In the genomic region with DNA sequence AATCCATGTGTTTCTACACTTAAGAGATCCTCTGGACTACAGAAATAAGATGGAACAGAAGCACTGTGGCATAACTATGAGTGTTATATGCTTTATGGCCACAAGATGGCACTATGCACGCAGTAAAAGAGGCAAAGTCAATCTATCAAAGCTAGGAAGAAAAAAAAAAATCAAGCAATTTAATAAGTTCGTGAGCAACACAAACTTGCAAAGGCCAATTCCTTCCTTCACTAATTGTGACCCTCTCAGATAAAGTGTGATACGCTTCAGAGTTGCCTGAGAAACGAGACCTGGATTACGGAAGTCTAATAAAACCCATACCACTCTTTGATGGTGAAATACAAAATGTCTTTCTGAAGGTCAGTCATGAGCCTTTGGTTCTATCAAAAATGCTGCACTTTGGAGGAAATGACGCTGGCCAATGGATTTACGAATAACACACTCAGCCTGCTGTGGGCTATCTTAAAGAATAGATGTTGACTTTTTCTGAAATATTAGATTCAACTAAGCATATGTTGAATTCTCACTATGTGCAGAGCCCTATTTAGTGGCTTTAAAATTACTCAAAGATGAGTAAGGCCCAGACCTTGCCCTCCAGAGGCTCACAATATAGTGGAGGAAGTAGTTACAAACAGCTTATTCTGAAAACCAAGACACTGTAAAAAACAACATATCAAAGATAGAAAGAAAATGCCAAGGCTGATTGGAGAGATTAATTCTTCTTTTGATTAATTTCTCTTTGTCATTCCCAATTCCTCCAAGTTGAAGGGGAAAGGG, we compare ENCODE assay signal across 8 cellular contexts. TPM values are rescaled to one million over a fixed set of nuclear protein-coding genes. Genes with fewer than 3 reads are reported as not detected.
DNase-seq lines count a peak whose midpoint lies in the region; ATAC-seq and TF ChIP-seq lines count a peak whose summit lies in the region.

No MANE protein-coding gene starts in this region.

- H3K27me3 ChIP-seq in upper lobe of left lung = no peaks in the 10 kb centered on the region

- no peaks in the 10 kb centered on the region for H3K9me3 Mint-ChIP-seq in activated naive CD4-positive, alpha-beta T cell treated with anti-CD3 and anti-CD28 coated beads for 36 hours

- no peak overlapping the region for H3K27ac ChIP-seq in upper lobe of left lung

- no peak overlapping the region for H3K27ac Mint-ChIP-seq in activated naive CD4-positive, alpha-beta T cell treated with anti-CD3 and anti-CD28 coated beads for 36 hours

- TF ChIP-seq CTCF in epithelial cell of esophagus (IDR thresholded peaks at IDR 0.05; ENCODE audit: insufficient read depth, low read depth, low read length, missing control alignments) (peak; percentile 74), mucosa of descending colon (IDR thresholded peaks at IDR 0.05) (peak; percentile 54), upper lobe of left lung (IDR thresholded peaks at IDR 0.05) (peak; percentile 57 to 85 (median 72))

- intact Hi-C loops in activated naive CD4-positive, alpha-beta T cell treated with anti-CD3 and anti-CD28 coated beads for 36 hours (cut with micrococcal nuclease) = loop anchor here (1.0 to 5.0 kb wide), 7 partner anchors 134 to 585 kb away; no protein-coding TSS in a partner anchor
- intact Hi-C loops in mucosa of descending colon (cut with DNase I, micrococcal nuclease) = loop anchor here (5.0 to 10.0 kb wide), 3 partner anchors 166 to 419 kb away; no protein-coding TSS in a partner anchor

- H3K4me1 ChIP-seq in mucosa of descending colon (ENCODE audit: low read depth) (no peaks in the 10 kb centered on the region), upper lobe of left lung (peaks cover 0 to 3% (median 0%) of the 10 kb centered on the region in 4 donors)

- H3K4me3 Mint-ChIP-seq in activated naive CD4-positive, alpha-beta T cell treated with anti-CD3 and anti-CD28 coated beads for 36 hours = no peak overlapping the region

- peaks cover 9% of the 10 kb centered on the region for H3K27me3 Mint-ChIP-seq in activated naive CD4-positive, alpha-beta T cell treated with anti-CD3 and anti-CD28 coated beads for 36 hours (ENCODE audit: low read depth)

- no peaks in the 10 kb centered on the region for H3K4me1 Mint-ChIP-seq in activated naive CD4-positive, alpha-beta T cell treated with anti-CD3 and anti-CD28 coated beads for 36 hours (ENCODE audit: low read depth)

- peak; percentile 90 for ATAC-seq in mucosa of descending colon
- peak in 1 of 2 donors; percentile 89 for ATAC-seq in upper lobe of left lung (ENCODE audit: low FRiP score in 2 of 2)

- H3K36me3 Mint-ChIP-seq in activated naive CD4-positive, alpha-beta T cell treated with anti-CD3 and anti-CD28 coated beads for 36 hours (ENCODE audit: low read depth) = no peaks in the 10 kb centered on the region

- 7 to 9% methylated on average over 7 of the region's 7 CpGs for WGBS in upper lobe of left lung, 2 donors

- H3K9me3 ChIP-seq in mucosa of descending colon (no peaks in the 10 kb centered on the region), upper lobe of left lung (no peaks in the 10 kb centered on the region)

- CTCF ChIA-PET in activated naive CD4-positive, alpha-beta T cell treated with anti-CD3 and anti-CD28 coated beads for 36 hours (lab: Charles Lee) = interaction anchor here (0.6 to 13.5 kb wide), 22 partner anchors 9 to 406 kb away, joined by 3 to 138 read pairs (median 3); partner anchors contain the start of gene B4GALT6

- no peak for TF ChIP-seq EP300 in upper lobe of left lung (IDR thresholded peaks at IDR 0.05)

- H3K4me3 ChIP-seq in epithelial cell of esophagus (ENCODE audit: low read length) (no peak overlapping the region), mucosa of descending colon (no peak overlapping the region), upper lobe of left lung (no peak overlapping the region)

- H3K36me3 ChIP-seq in mucosa of descending colon (ENCODE audit: low read depth) (no peaks in the 10 kb centered on the region), upper lobe of left lung (no peaks in the 10 kb centered on the region)

- peak; percentile 65 for DNase-seq in activated naive CD4-positive, alpha-beta T cell treated with anti-CD3 and anti-CD28 coated beads for 36 hours
- no peak for DNase-seq in activated naive CD4-positive, alpha-beta T cell treated with Interleukin-2 at 50 U/mL for 16 hours
- DNase-seq in H4 (ENCODE audit: low spot score) (peak; percentile 62), NCI-H1105 treated with DMSO at 0.1 percent for 48 hours (lab: John Stamatoyannopoulos, UW) (peak; percentile 75), T-helper 1 cell (peak in 3 of 5 donors; percentile 2 to 50 (median 23)), epithelial cell of esophagus (ENCODE audit: low read depth) (peak; percentile 75), mucosa of descending colon (peak in 1 of 3 donors; percentile 72), upper lobe of left lung (no peak)

- TF ChIP-seq POLR2A in upper lobe of left lung (IDR thresholded peaks at IDR 0.05) = no peak

RNA-seq across cellular contexts. Expression of gene TTR, which starts 35.5 kb away (rescaled TPM):
- not detected for total RNA-seq in activated naive CD4-positive, alpha-beta T cell treated with anti-CD3 and anti-CD28 coated beads for 36 hours
- total RNA-seq in H4 (2014; rRNA removed; shearing (Covaris generic)) = not detected in 2 replicates
- total RNA-seq in mucosa of descending colon = 1 to 10 TPM in 1 of 3 donors, under 1 TPM in 1, not detected in 1; 0.51 to 2.1 TPM
- total RNA-seq in upper lobe of left lung = 1 to 10 TPM in 1 of 6 donors, under 1 TPM in 1, not detected in 4; 0.86 to 2.4 TPM

RNA-seq across cellular contexts. Expression of gene DSG2, which starts 58.2 kb away (rescaled TPM):
- under 1 TPM; 0.45 to 0.49 TPM for total RNA-seq in activated naive CD4-positive, alpha-beta T cell treated with anti-CD3 and anti-CD28 coated beads for 36 hours
- 26.4 TPM in 2 replicates for total RNA-seq in H4 (2014; rRNA removed; shearing (Covaris generic))
- total RNA-seq in mucosa of descending colon (100 to 1,000 TPM; 131 to 341 (median 305) TPM), upper lobe of left lung (10 to 100 TPM in 4 of 6 donors, 1 to 10 TPM in 2; 5.2 to 55.4 (median 26.8) TPM)

Comparison
In these comparisons a context has a peak if more than half of its experiments do, and no peak if none do; other contexts are left out.
1. DNase-seq: peak in activated naive CD4-positive, alpha-beta T cell treated with anti-CD3 and anti-CD28 coated beads for 36 hours (single experiment), H4 (single experiment), NCI-H1105 treated with DMSO at 0.1 percent for 48 hours (single experiment), T-helper 1 cell (3 of 5) and epithelial cell of esophagus (single experiment); none in activated naive CD4-positive, alpha-beta T cell treated with Interleukin-2 at 50 U/mL for 16 hours (single experiment) and upper lobe of left lung (0 of 2).
2. RNA of gene DSG2, which starts 58.2 kb away (total RNA-seq): 131 to 341 TPM in mucosa of descending colon, 5.2 to 55.4 TPM in upper lobe of left lung and 26.4 TPM in H4; 0.45 to 0.49 TPM in activated naive CD4-positive, alpha-beta T cell treated with anti-CD3 and anti-CD28 coated beads for 36 hours; every median in the first group is over 4 times any median in the second.
3. Peak in every context shown above with its lines, with median percentiles within 50 percentile points of each other: CTCF ChIP-seq.